23 cellular contexts compared by ENCODE assay signal in the genomic region with DNA sequence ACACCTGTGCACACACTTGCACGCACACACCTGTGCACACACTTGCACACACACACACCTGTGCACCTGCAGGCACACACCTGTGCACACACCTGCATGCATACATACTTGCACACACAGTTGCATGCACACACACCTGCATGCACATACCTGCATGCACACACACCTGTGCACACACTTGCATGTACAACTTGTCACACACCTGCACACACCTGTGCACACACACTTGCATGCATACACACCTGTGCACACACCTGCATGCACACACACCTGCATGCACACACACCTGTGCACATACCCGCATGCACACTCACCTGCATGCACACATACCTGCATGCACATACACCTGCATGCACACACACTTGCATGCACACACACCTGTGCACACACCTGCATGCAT.
DNase-seq lines count a peak whose midpoint lies in the region; ATAC-seq and TF ChIP-seq lines count a peak whose summit lies in the region.
"Had no signal": no experiment of that assay in that cellular context is flagged by ENCODE, and none has a peak within 500 bp of the region (broad histone marks: within the 10 kb centered on the region; RNA-seq: fewer than 3 reads in every experiment).

No MANE protein-coding gene starts in this region.

- H3K9ac ChIP-seq in endodermal cell (ENCODE audit: extremely low read depth, low read length, poor library complexity, severe bottlenecking) (no peak overlapping the region), neuronal stem cell (ENCODE audit: low read depth, low read length, poor library complexity) (no peak overlapping the region)
- H3K9ac ChIP-seq: BLaER1 treated with 17β-estradiol and CSF1 and Interleukin-3, amounts not matched to agents 10 nM and 100 nM had no signal

- H3K4me3 Mint-ChIP-seq in endodermal cell, result no peak overlapping the region
- H3K4me3 Mint-ChIP-seq in activated T-cell treated with anti-CD3 and anti-CD28 coated beads, Interleukin-2, amount 50 U/mL, for 72 hours, result no peak overlapping the region
- H3K4me3 Mint-ChIP-seq: CD14-positive monocyte; CD4-positive, alpha-beta T cell; CD8-positive, alpha-beta memory T cell; GM23338; H9 had no signal

- no peak overlapping the region for H2BK12ac ChIP-seq in neuronal stem cell (ENCODE audit: low read length)

- H3K4me3 ChIP-seq in endodermal cell (ENCODE audit: low read length) (no peak overlapping the region), neuronal stem cell (ENCODE audit: low read length in 2 of 2) (peak overlapping the region in 1 of 2 donors; percentile 70)
- H3K4me3 ChIP-seq: A549; BLaER1 treated with 17β-estradiol and CSF1 and Interleukin-3, amounts not matched to agents 10 nM and 100 nM; GM23338 had no signal

- no peaks in the 10 kb centered on the region for H3K27me3 ChIP-seq in endodermal cell (ENCODE audit: control insufficient read depth, insufficient read depth, low read length, poor library complexity, severe bottlenecking)
- H3K27me3 ChIP-seq in neuronal stem cell (ENCODE audit: control insufficient read depth in 3 of 3, insufficient read depth in 3 of 3, low read depth in 1 of 3, low read length in 3 of 3), result no peaks in the 10 kb centered on the region
- H3K27me3 ChIP-seq: BE2C; BLaER1 treated with 17β-estradiol and CSF1 and Interleukin-3, amounts not matched to agents 10 nM and 100 nM had no signal

- WGBS in endodermal cell (ENCODE audit: insufficient coverage in 1 of 2, insufficient read length in 1 of 2), 2 experiments, result 96 to 100% methylated on average over 1 to 2 of the region's 2 CpGs
- no CpG with 5 or more reads among the region's 2 CpGs for WGBS in neuronal stem cell (ENCODE audit: extremely low coverage in 2 of 2, insufficient read length in 2 of 2, insufficient replicate concordance in 1 of 2), 2 donors

- H3K79me1 ChIP-seq in neuronal stem cell (ENCODE audit: low read depth, low read length), result no peaks in the 10 kb centered on the region

- H2AFZ ChIP-seq in neuronal stem cell (ENCODE audit: low read length), result no peak overlapping the region
- H2AFZ ChIP-seq: GM23338 had no signal

- H3K14ac ChIP-seq in neuronal stem cell (ENCODE audit: low read length), result no peak overlapping the region

- POLR2A ChIA-PET in HEK293T (lab: Yijun Ruan, JAX), result no interaction called here

- no peak overlapping the region for H2BK15ac ChIP-seq in neuronal stem cell (ENCODE audit: low read length)

- no peak overlapping the region for H3K4me2 ChIP-seq in neuronal stem cell (ENCODE audit: insufficient read depth, low read length, poor library complexity, severe bottlenecking)
- H3K4me2 ChIP-seq: A549; BLaER1 treated with 17β-estradiol and CSF1 and Interleukin-3, amounts not matched to agents 10 nM and 100 nM; GM23338 had no signal

- H3K27ac ChIP-seq in endodermal cell (ENCODE audit: low read depth, low read length) (no peak overlapping the region), neuronal stem cell (replicated peaks; ENCODE audit: low read length) (no peak overlapping the region)
- H3K27ac ChIP-seq: A549; BLaER1 treated with 17β-estradiol and CSF1 and Interleukin-3, amounts not matched to agents 10 nM and 100 nM had no signal

- H3K36me3 Mint-ChIP-seq in endodermal cell (ENCODE audit: low read depth), result no peaks in the 10 kb centered on the region
- H3K36me3 Mint-ChIP-seq in activated T-cell treated with anti-CD3 and anti-CD28 coated beads, Interleukin-2, amount 50 U/mL, for 72 hours (ENCODE audit: insufficient read depth in 2 of 2), result peaks cover 6 to 7% of the 10 kb centered on the region in 2 donors

- no peak overlapping the region for H4K8ac ChIP-seq in neuronal stem cell (ENCODE audit: low read depth, low read length)

- no peak overlapping the region for H2BK120ac ChIP-seq in neuronal stem cell (ENCODE audit: low read depth, low read length)

- H3K27me3 Mint-ChIP-seq in endodermal cell (ENCODE audit: insufficient read depth), result no peaks in the 10 kb centered on the region
- no peaks in the 10 kb centered on the region for H3K27me3 Mint-ChIP-seq in activated T-cell treated with anti-CD3 and anti-CD28 coated beads, Interleukin-2, amount 50 U/mL, for 72 hours (ENCODE audit: low read depth)
- H3K27me3 Mint-ChIP-seq: CD4-positive, alpha-beta T cell had no signal

- no peak overlapping the region for H3K27ac Mint-ChIP-seq in endodermal cell
- no peak overlapping the region for H3K27ac Mint-ChIP-seq in activated T-cell treated with anti-CD3 and anti-CD28 coated beads, Interleukin-2, amount 50 U/mL, for 72 hours
- H3K27ac Mint-ChIP-seq: CD4-positive, alpha-beta T cell; CD8-positive, alpha-beta memory T cell; GM23338; H9 had no signal

- CTCF ChIA-PET in HEK293T (lab: Yijun Ruan, JAX), result no interaction called here

- ATAC-seq in activated T-cell treated with anti-CD3 and anti-CD28 coated beads, Interleukin-2, amount 50 U/mL, for 72 hours (replicated peaks in 1 of 2), result no peak
- ATAC-seq: A549, GM23338, HCT116 had no signal

- peaks cover 22% of the 10 kb centered on the region for H3K4me1 Mint-ChIP-seq in endodermal cell
- no peaks in the 10 kb centered on the region for H3K4me1 Mint-ChIP-seq in activated T-cell treated with anti-CD3 and anti-CD28 coated beads, Interleukin-2, amount 50 U/mL, for 72 hours (ENCODE audit: low read depth)
- H3K4me1 Mint-ChIP-seq: CD14-positive monocyte had no signal

- H3K36me3 ChIP-seq in endodermal cell (ENCODE audit: control insufficient read depth, insufficient read depth, low read length), result no peaks in the 10 kb centered on the region
- no peaks in the 10 kb centered on the region for H3K36me3 ChIP-seq in neuronal stem cell (replicated peaks in 1 of 2; ENCODE audit: control insufficient read depth in 2 of 2, insufficient read depth in 2 of 2, low read length in 2 of 2)
- H3K36me3 ChIP-seq: BE2C had no signal

- peaks cover 24% of the 10 kb centered on the region for H3K9me3 ChIP-seq in endodermal cell (ENCODE audit: control insufficient read depth, low read length)
- peaks cover 0 to 7% of the 10 kb centered on the region in 2 donors for H3K9me3 ChIP-seq in neuronal stem cell (replicated peaks in 1 of 2; ENCODE audit: control insufficient read depth in 2 of 2, insufficient read depth in 1 of 2, low read depth in 1 of 2, low read length in 2 of 2)
- H3K9me3 ChIP-seq: BE2C had no signal

- H3K4me1 ChIP-seq in endodermal cell (ENCODE audit: control insufficient read depth, insufficient read depth, low read length) (peaks cover 5% of the 10 kb centered on the region), neuronal stem cell (ENCODE audit: control insufficient read depth in 2 of 2, insufficient read depth in 1 of 2, low read depth in 1 of 2, low read length in 2 of 2) (peaks cover 5 to 8% of the 10 kb centered on the region in 2 donors)
- H3K4me1 ChIP-seq: A549 had no signal

- no peak overlapping the region for H2AK5ac ChIP-seq in neuronal stem cell (ENCODE audit: low read depth, low read length)

- no peak overlapping the region for H4K91ac ChIP-seq in neuronal stem cell (ENCODE audit: low read depth, low read length, poor library complexity)

- no peak overlapping the region for H3K4ac ChIP-seq in neuronal stem cell (ENCODE audit: low read length)

- H3K9me3 Mint-ChIP-seq in endodermal cell, result peaks cover 11% of the 10 kb centered on the region
- H3K9me3 Mint-ChIP-seq in activated T-cell treated with anti-CD3 and anti-CD28 coated beads, Interleukin-2, amount 50 U/mL, for 72 hours, result peaks cover 3 to 4% of the 10 kb centered on the region in 2 donors

- no peak for TF ChIP-seq CTCF in endodermal cell (conservative IDR thresholded peaks at IDR 0.05)

- H3K23ac ChIP-seq in neuronal stem cell (ENCODE audit: low read depth, low read length, poor library complexity), result peak overlapping the region; percentile 57

- DNase-seq in HEK293T (ENCODE audit: extremely low spot score) (no peak), endodermal cell (peak; percentile 38), neuronal stem cell (ENCODE audit: low spot score) (no peak), cerebellar nuclear complex (lab: John Stamatoyannopoulos, UW) (no peak), NCI-H146 treated with DMSO at 0.1 percent for 48 hours (lab: John Stamatoyannopoulos, UW; ENCODE audit: unreplicated experiment) (no peak), superior temporal gyrus (ENCODE audit: extremely low spot score) (no peak)
- no peak for DNase-seq in activated T-cell treated with anti-CD3 and anti-CD28 coated beads, Interleukin-2, amount 50 U/mL, for 72 hours
- DNase-seq: 8988T; ACHN; AML-193; BE2C; Calu3; CD4-positive, alpha-beta T cell; CD8-positive, alpha-beta memory T cell; DMS53; DMS79 treated with DMSO at 0.1 percent for 48 hours; GF-D8; H9 had no signal

- H3K18ac ChIP-seq in neuronal stem cell (ENCODE audit: low read length), result no peak overlapping the region

- no peak overlapping the region for H2BK5ac ChIP-seq in neuronal stem cell (ENCODE audit: low read length)

TF ChIP-seq in HEK293T, 16 proteins besides CTCF, POLR2A, EP300 and RAD21:
- TF ChIP-seq L3MBTL2 (conservative IDR thresholded peaks at IDR 0.05) (no peak), CTBP1 (IDR thresholded peaks at IDR 0.05; ENCODE audit: borderline replicate concordance) (0 out of 2 replicates have a peak, but pooled peaks have one; percentile 13), BHLHE40 (IDR thresholded peaks at IDR 0.05; ENCODE audit: borderline replicate concordance) (no peak)
